17 cellular contexts compared by ENCODE assay signal in genomic region chr6:54929245-54929909, GRCh38.
DNase-seq lines count a peak whose midpoint lies in the region; ATAC-seq and TF ChIP-seq lines count a peak whose summit lies in the region.
"Had no signal": no experiment of that assay in that cellular context is flagged by ENCODE, and none has a peak within 500 bp of the region (broad histone marks: within the 10 kb centered on the region; RNA-seq: fewer than 3 reads in every experiment).

No MANE protein-coding gene starts in this region.

- H3K4me1 ChIP-seq in tibial nerve, result no peaks in the 10 kb centered on the region
- H3K4me1 ChIP-seq: BLaER1, HAP-1 had no signal

- TF ChIP-seq CTCF in WTC11 (IDR thresholded peaks at IDR 0.05) (no peak), nephron progenitor cell (IDR thresholded peaks at IDR 0.05) (no peak), tibial nerve (IDR thresholded peaks at IDR 0.05) (no peak)

- no peak overlapping the region for H3K4me3 ChIP-seq in tibial nerve
- H3K4me3 ChIP-seq: BLaER1, HAP-1, K562 had no signal

- no peak for TF ChIP-seq POLR2A in tibial nerve (IDR thresholded peaks at IDR 0.05)

- 47 to 64% methylated on average over 1 of the region's 1 CpG for WGBS in tibial nerve, 2 donors

- H3K9me3 ChIP-seq in tibial nerve, result peaks cover 0 to 31% (median 3%) of the 10 kb centered on the region in 4 donors
- H3K9me3 ChIP-seq: Caco-2, HAP-1 had no signal

- no peaks in the 10 kb centered on the region for H3K36me3 ChIP-seq in tibial nerve
- H3K36me3 ChIP-seq: BLaER1, HAP-1 had no signal

- no peak for TF ChIP-seq EP300 in tibial nerve (IDR thresholded peaks at IDR 0.05)

- no peaks in the 10 kb centered on the region for H3K27me3 Mint-ChIP-seq in WTC11 (ENCODE audit: low read depth)
- no peaks in the 10 kb centered on the region for H3K27me3 Mint-ChIP-seq in nephron progenitor cell (ENCODE audit: low read depth, poor library complexity)
- H3K27me3 Mint-ChIP-seq: CD8-positive, alpha-beta memory T cell had no signal

- POLR2A ChIA-PET in WTC11 (lab: Charles Lee), result no interaction called here

- CTCF ChIA-PET in WTC11 (lab: Charles Lee), result no interaction called here

- no peak overlapping the region for H3K27ac ChIP-seq in tibial nerve
- H3K27ac ChIP-seq: 22Rv1, BLaER1 had no signal

- peaks cover 28% of the 10 kb centered on the region for H3K9me3 Mint-ChIP-seq in WTC11
- H3K9me3 Mint-ChIP-seq in nephron progenitor cell, result peaks cover 24% of the 10 kb centered on the region

- no peak overlapping the region for H3K27ac Mint-ChIP-seq in WTC11
- H3K27ac Mint-ChIP-seq in nephron progenitor cell, result no peak overlapping the region
- H3K27ac Mint-ChIP-seq: CD8-positive, alpha-beta memory T cell had no signal

- H3K4me3 Mint-ChIP-seq in WTC11 (no peak overlapping the region), nephron progenitor cell (no peak overlapping the region)
- H3K4me3 Mint-ChIP-seq: CD8-positive, alpha-beta memory T cell had no signal

- ATAC-seq in WTC11 (no peak), HG03095 (IDR thresholded peaks at IDR 0.05; ENCODE audit: unreplicated experiment) (no peak)
- ATAC-seq: K562 had no signal

- DNase-seq in DMS53 (lab: John Stamatoyannopoulos, UW) (peak; percentile 9), DMS53 treated with DMSO at 0.1 percent for 48 hours (lab: John Stamatoyannopoulos, UW; ENCODE audit: unreplicated experiment) (no peak), HT1080 (ENCODE audit: low read depth) (peak; percentile 6), WTC11 (ENCODE audit: low spot score) (no peak), nephron progenitor cell (no peak), tibial nerve (ENCODE audit: low spot score in 2 of 2) (no peak)
- DNase-seq: AML-193; Caco-2; CD8-positive, alpha-beta memory T cell; DMS79; GOT3; Karpas-422 had no signal

- H3K36me3 Mint-ChIP-seq in WTC11 (peaks cover 18% of the 10 kb centered on the region), nephron progenitor cell (ENCODE audit: low read depth) (peaks cover 9% of the 10 kb centered on the region)

- no peaks in the 10 kb centered on the region for H3K27me3 ChIP-seq in tibial nerve
- H3K27me3 ChIP-seq: BLaER1 had no signal

- H3K4me1 Mint-ChIP-seq in WTC11, result no peaks in the 10 kb centered on the region
- H3K4me1 Mint-ChIP-seq in nephron progenitor cell, result peaks cover 5% of the 10 kb centered on the region
- H3K4me1 Mint-ChIP-seq: CD8-positive, alpha-beta memory T cell had no signal

TF ChIP-seq in WTC11, 78 proteins besides CTCF, POLR2A, EP300 and RAD21:
- TF ChIP-seq JAZF1 (CRISPR knock-in tag; IDR thresholded peaks at IDR 0.05) (no peak), FOXP4 (CRISPR knock-in tag; IDR thresholded peaks at IDR 0.05) (no peak), MLX (CRISPR knock-in tag; IDR thresholded peaks at IDR 0.05) (no peak), MYBL2 (CRISPR knock-in tag; IDR thresholded peaks at IDR 0.05) (no peak), EMX1 (CRISPR knock-in tag; IDR thresholded peaks at IDR 0.05) (no peak), GABPB1 (CRISPR knock-in tag; IDR thresholded peaks at IDR 0.05) (peak; percentile 49; the same call in 1 of the 2 replicates), ZNF512 (CRISPR knock-in tag; IDR thresholded peaks at IDR 0.05; ENCODE audit: borderline replicate concordance) (no peak)
- TF ChIP-seq, protein P1, sequence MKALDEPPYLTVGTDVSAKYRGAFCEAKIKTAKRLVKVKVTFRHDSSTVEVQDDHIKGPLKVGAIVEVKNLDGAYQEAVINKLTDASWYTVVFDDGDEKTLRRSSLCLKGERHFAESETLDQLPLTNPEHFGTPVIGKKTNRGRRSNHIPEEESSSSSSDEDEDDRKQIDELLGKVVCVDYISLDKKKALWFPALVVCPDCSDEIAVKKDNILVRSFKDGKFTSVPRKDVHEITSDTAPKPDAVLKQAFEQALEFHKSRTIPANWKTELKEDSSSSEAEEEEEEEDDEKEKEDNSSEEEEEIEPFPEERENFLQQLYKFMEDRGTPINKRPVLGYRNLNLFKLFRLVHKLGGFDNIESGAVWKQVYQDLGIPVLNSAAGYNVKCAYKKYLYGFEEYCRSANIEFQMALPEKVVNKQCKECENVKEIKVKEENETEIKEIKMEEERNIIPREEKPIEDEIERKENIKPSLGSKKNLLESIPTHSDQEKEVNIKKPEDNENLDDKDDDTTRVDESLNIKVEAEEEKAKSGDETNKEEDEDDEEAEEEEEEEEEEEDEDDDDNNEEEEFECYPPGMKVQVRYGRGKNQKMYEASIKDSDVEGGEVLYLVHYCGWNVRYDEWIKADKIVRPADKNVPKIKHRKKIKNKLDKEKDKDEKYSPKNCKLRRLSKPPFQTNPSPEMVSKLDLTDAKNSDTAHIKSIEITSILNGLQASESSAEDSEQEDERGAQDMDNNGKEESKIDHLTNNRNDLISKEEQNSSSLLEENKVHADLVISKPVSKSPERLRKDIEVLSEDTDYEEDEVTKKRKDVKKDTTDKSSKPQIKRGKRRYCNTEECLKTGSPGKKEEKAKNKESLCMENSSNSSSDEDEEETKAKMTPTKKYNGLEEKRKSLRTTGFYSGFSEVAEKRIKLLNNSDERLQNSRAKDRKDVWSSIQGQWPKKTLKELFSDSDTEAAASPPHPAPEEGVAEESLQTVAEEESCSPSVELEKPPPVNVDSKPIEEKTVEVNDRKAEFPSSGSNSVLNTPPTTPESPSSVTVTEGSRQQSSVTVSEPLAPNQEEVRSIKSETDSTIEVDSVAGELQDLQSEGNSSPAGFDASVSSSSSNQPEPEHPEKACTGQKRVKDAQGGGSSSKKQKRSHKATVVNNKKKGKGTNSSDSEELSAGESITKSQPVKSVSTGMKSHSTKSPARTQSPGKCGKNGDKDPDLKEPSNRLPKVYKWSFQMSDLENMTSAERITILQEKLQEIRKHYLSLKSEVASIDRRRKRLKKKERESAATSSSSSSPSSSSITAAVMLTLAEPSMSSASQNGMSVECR (CRISPR knock-in tag; IDR thresholded peaks at IDR 0.05; ENCODE audit: borderline replicate concordance), result no peak

Comparison
In these comparisons a context has a peak if more than half of its experiments do, and no peak if none do; other contexts are left out.
1. DNase-seq: peak in DMS53 (single experiment) and HT1080 (single experiment); none in DMS53 treated with DMSO at 0.1 percent for 48 hours (single experiment), WTC11 (single experiment), nephron progenitor cell (single experiment) and tibial nerve (0 of 2).